In the genomic region with DNA sequence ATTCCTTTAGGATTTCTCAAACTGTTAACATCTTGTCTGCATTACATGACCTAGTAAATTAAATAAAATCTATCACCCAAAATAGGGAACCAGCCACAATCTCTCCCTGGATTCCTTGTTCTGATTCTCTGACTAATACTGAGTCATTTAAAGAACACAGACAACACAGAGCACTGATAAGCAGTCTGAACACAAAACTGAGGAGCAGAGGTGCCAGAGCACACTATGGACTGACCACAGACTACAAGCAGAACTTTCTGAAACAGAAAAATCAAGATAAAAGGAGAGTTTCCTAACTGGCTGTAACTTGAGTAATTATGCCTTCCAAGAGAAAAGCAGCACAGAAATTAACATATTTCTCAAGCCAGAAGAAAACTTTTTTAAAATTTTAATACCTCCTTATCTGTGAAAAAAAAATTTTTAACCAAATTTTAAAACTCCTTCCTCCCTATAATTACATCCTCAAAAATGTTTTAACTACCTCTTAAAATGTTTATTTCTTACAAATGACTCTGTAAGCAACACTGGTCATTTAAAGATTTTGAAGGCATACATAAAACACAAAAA, we compare ENCODE assay signal across 1 cellular context.
TF ChIP-seq lines count a peak whose summit lies in the region.

No MANE protein-coding gene starts in this region.

TF ChIP-seq in SK-N-SH, 30 proteins besides CTCF, POLR2A, EP300 and RAD21 (continued from another document):
- TF ChIP-seq PBX3 (IDR thresholded peaks at IDR 0.05) (peak; percentile 86), RFX5 (IDR thresholded peaks at IDR 0.05; ENCODE audit: low read length) (no peak), YY1 (IDR thresholded peaks at IDR 0.05; ENCODE audit: low read depth) (no peak), EZH2phosphoT487 (IDR thresholded peaks at IDR 0.05; ENCODE audit: borderline replicate concordance, low read depth) (no peak), MEF2A (IDR thresholded peaks at IDR 0.05; ENCODE audit: borderline replicate concordance, low read depth) (peak; percentile 82), RXRA (IDR thresholded peaks at IDR 0.05; ENCODE audit: borderline replicate concordance, low read depth) (peak; percentile 70; the same call in 1 of the 2 replicates), POLR2AphosphoS5 (IDR thresholded peaks at IDR 0.05; ENCODE audit: low read depth, low read length) (peak; percentile 86; the same call in 1 of the 2 replicates), NRF1 (IDR thresholded peaks at IDR 0.05; ENCODE audit: low read depth, low read length) (no peak), FOXM1 (IDR thresholded peaks at IDR 0.05; ENCODE audit: low read depth) (peak; percentile 53; the same call in 1 of the 2 replicates), TAF1 (IDR thresholded peaks at IDR 0.05; ENCODE audit: borderline replicate concordance, low read depth, low read length) (no peak; the same call in 1 of the 2 replicates), ELF1 (IDR thresholded peaks at IDR 0.05) (no peak), FOSL2 (IDR thresholded peaks at IDR 0.05; ENCODE audit: borderline replicate concordance, low read depth) (peak; percentile 96), CHD2 (IDR thresholded peaks at IDR 0.05; ENCODE audit: low read length, partially characterized antibody) (no peak), GATA2 (CRISPR knock-in tag; IDR thresholded peaks at IDR 0.05) (no peak), SMC3 (IDR thresholded peaks at IDR 0.05; ENCODE audit: low read depth, low read length) (no peak), TEAD4 (IDR thresholded peaks at IDR 0.05; ENCODE audit: borderline replicate concordance, insufficient read depth) (peak; percentile 64; the same call in 1 of the 2 replicates), MXI1 (IDR thresholded peaks at IDR 0.05; ENCODE audit: low read depth, low read length) (no peak)
- TF ChIP-seq, protein P1, sequence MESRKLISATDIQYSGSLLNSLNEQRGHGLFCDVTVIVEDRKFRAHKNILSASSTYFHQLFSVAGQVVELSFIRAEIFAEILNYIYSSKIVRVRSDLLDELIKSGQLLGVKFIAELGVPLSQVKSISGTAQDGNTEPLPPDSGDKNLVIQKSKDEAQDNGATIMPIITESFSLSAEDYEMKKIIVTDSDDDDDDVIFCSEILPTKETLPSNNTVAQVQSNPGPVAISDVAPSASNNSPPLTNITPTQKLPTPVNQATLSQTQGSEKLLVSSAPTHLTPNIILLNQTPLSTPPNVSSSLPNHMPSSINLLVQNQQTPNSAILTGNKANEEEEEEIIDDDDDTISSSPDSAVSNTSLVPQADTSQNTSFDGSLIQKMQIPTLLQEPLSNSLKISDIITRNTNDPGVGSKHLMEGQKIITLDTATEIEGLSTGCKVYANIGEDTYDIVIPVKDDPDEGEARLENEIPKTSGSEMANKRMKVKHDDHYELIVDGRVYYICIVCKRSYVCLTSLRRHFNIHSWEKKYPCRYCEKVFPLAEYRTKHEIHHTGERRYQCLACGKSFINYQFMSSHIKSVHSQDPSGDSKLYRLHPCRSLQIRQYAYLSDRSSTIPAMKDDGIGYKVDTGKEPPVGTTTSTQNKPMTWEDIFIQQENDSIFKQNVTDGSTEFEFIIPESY (IDR thresholded peaks at IDR 0.05; ENCODE audit: borderline replicate concordance, low read depth), result peak; percentile 66; the same call in 1 of the 2 replicates
- TF ChIP-seq, protein P2, sequence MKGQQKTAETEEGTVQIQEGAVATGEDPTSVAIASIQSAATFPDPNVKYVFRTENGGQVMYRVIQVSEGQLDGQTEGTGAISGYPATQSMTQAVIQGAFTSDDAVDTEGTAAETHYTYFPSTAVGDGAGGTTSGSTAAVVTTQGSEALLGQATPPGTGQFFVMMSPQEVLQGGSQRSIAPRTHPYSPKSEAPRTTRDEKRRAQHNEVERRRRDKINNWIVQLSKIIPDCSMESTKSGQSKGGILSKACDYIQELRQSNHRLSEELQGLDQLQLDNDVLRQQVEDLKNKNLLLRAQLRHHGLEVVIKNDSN (IDR thresholded peaks at IDR 0.05; ENCODE audit: borderline replicate concordance, low read depth), result no peak
- TF ChIP-seq, protein P3, sequence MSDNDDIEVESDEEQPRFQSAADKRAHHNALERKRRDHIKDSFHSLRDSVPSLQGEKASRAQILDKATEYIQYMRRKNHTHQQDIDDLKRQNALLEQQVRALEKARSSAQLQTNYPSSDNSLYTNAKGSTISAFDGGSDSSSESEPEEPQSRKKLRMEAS (IDR thresholded peaks at IDR 0.05; ENCODE audit: low read depth), result peak; percentile 37; the same call in 1 of the 2 replicates
- TF ChIP-seq, protein P4, sequence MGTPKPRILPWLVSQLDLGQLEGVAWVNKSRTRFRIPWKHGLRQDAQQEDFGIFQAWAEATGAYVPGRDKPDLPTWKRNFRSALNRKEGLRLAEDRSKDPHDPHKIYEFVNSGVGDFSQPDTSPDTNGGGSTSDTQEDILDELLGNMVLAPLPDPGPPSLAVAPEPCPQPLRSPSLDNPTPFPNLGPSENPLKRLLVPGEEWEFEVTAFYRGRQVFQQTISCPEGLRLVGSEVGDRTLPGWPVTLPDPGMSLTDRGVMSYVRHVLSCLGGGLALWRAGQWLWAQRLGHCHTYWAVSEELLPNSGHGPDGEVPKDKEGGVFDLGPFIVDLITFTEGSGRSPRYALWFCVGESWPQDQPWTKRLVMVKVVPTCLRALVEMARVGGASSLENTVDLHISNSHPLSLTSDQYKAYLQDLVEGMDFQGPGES (IDR thresholded peaks at IDR 0.05; ENCODE audit: low read depth, low read length), result no peak
